ENCODE assay signal across 8 cellular contexts in genomic region chr4:101346312-101346561, GRCh38. TPM values are rescaled to one million over a fixed set of nuclear protein-coding genes. Genes with fewer than 3 reads are reported as not detected.
DNase-seq lines count a peak whose midpoint lies in the region; FAIRE-seq and TF ChIP-seq lines count a peak whose summit lies in the region.

No MANE protein-coding gene starts in this region.

- peaks cover 19% of the 10 kb centered on the region for H3F3A ChIP-seq in GM23248 (ENCODE audit: insufficient read depth)

- no peak for FAIRE-seq in kidney (lab: Jason Lieb, UNC)

- H3K9me2 ChIP-seq in GM23248 (ENCODE audit: insufficient read depth) = no peaks in the 10 kb centered on the region

- H4K20me1 ChIP-seq in GM23248 (ENCODE audit: insufficient read depth) = no peaks in the 10 kb centered on the region

- POLR2A ChIA-PET in RWPE1 (lab: Yijun Ruan, JAX; ENCODE audit: low non-redundant PET) = no interaction called here

- TF ChIP-seq CTCF in RWPE1 (conservative IDR thresholded peaks at IDR 0.05; ENCODE audit: low read depth) (no peak), ascending aorta (IDR thresholded peaks at IDR 0.05) (no peak), kidney (IDR thresholded peaks at IDR 0.05; ENCODE audit: borderline replicate concordance, extremely low read depth, insufficient read depth) (no peak)

- peaks cover 48% of the 10 kb centered on the region for H3K79me2 ChIP-seq in GM23248 (ENCODE audit: insufficient read depth)

- H3K9ac ChIP-seq in GM23248 (peak overlapping the region; percentile 84), kidney (ENCODE audit: low read length in 2 of 2) (no peak overlapping the region), subcutaneous abdominal adipose tissue (ENCODE audit: low read length in 5 of 5) (no peak overlapping the region)

- H3K4me3 ChIP-seq in GM23248 (peak overlapping the region; percentile 96), ascending aorta (peak overlapping the region; percentile 89 to 98), kidney (ENCODE audit: low read length in 2 of 2) (peak overlapping the region; percentile 77 to 90), subcutaneous abdominal adipose tissue (ENCODE audit: low read depth in 1 of 5, low read length in 5 of 5) (peak overlapping the region; percentile 72 to 94 (median 82))

- H3K36me3 ChIP-seq in GM23248 (ENCODE audit: low read depth) (no peaks in the 10 kb centered on the region), ascending aorta (no peaks in the 10 kb centered on the region), kidney (ENCODE audit: control insufficient read depth in 1 of 2, insufficient read depth in 2 of 2, low read length in 2 of 2) (no peaks in the 10 kb centered on the region), subcutaneous abdominal adipose tissue (ENCODE audit: control insufficient read depth in 5 of 5, insufficient read depth in 5 of 5, low read length in 5 of 5) (no peaks in the 10 kb centered on the region)

- H3K4me2 ChIP-seq in GM23248 (ENCODE audit: unreplicated experiment) = peak overlapping the region; percentile 95

- peak overlapping the region; percentile 80 for H2AFZ ChIP-seq in GM23248

- H3K27ac ChIP-seq in GM23248 (peak overlapping the region; percentile 79), RWPE1 (peak overlapping the region; percentile 96), ascending aorta (peak overlapping the region; percentile 91 to 95), kidney (ENCODE audit: low read depth in 2 of 2, low read length in 2 of 2) (peak overlapping the region; percentile 90), subcutaneous abdominal adipose tissue (ENCODE audit: low read depth, low read length) (peak overlapping the region; percentile 94)

- intact Hi-C loops in ascending aorta (cut with DNase I) = loop anchor here (2.0 to 10.0 kb wide), 6 partner anchors 54 to 1849 kb away; partner anchors contain the start of genes CENPE, H2AZ1 and NFKB1
- intact Hi-C loops in kidney (cut with DNase I) = no loop called here

- H3K9me3 ChIP-seq in GM23248 (ENCODE audit: low read depth) (no peaks in the 10 kb centered on the region), ascending aorta (no peaks in the 10 kb centered on the region), kidney (ENCODE audit: control insufficient read depth in 1 of 2, low read length in 2 of 2) (no peaks in the 10 kb centered on the region), subcutaneous abdominal adipose tissue (ENCODE audit: control insufficient read depth in 5 of 5, low read length in 5 of 5) (no peaks in the 10 kb centered on the region)

- H3K27me3 ChIP-seq in GM23248 (replicated peaks; ENCODE audit: insufficient read depth) (no peaks in the 10 kb centered on the region), ascending aorta (no peaks in the 10 kb centered on the region), subcutaneous abdominal adipose tissue (ENCODE audit: control insufficient read depth in 5 of 5, insufficient read depth in 4 of 5, low read length in 5 of 5) (no peaks in the 10 kb centered on the region)

- CTCF ChIA-PET in RWPE1 (lab: Yijun Ruan, JAX) = no interaction called here

- DNase-seq in GM23248 (no peak), RWPE1 (ENCODE audit: low spot score) (no peak), ascending aorta (ENCODE audit: low spot score in 2 of 2) (peak in 1 of 2 donors; percentile 70), kidney (no peak), DMS 273 (lab: John Stamatoyannopoulos, UW; ENCODE audit: unreplicated experiment) (no peak), ACHN (no peak), D341Med (ENCODE audit: low spot score) (no peak)

- in situ Hi-C loops in GM23248 (cut with MboI) = no loop called here
- in situ Hi-C loops in ACHN (cut with HindIII; ENCODE audit: low pct_ligation_motif_present, low pct_unique_long_range_greater_than_20kb, low sequenced_read_pairs) = no loop called here

- 0 to 2% methylated on average over 3 to 12 of the region's 12 CpGs for WGBS in GM23248 (ENCODE audit: low coverage in 1 of 2, low lambda C conversion rate in 2 of 2, missing lambda C conversion rate in 2 of 2), 2 experiments

- peaks cover 20% of the 10 kb centered on the region for H3K4me1 ChIP-seq in GM23248 (ENCODE audit: insufficient read depth)
- peaks cover 0 to 17% of the 10 kb centered on the region in 2 donors for H3K4me1 ChIP-seq in ascending aorta
- H3K4me1 ChIP-seq in kidney (ENCODE audit: control insufficient read depth in 1 of 2, insufficient read depth in 1 of 2, low read depth in 1 of 2, low read length in 2 of 2) = peaks cover 5 to 11% of the 10 kb centered on the region in 2 donors
- H3K4me1 ChIP-seq in subcutaneous abdominal adipose tissue (ENCODE audit: control insufficient read depth in 5 of 5, insufficient read depth in 5 of 5, low read length in 5 of 5) = peaks cover 0 to 42% (median 29%) of the 10 kb centered on the region in 5 donors

RNA-seq across cellular contexts. Expression of gene PPP3CA, which starts 1.1 kb away (rescaled TPM):
- total RNA-seq in GM23248 (2014; rRNA removed; shearing (Covaris generic)) = 42.3 and 57.0 TPM in 2 replicates
- polyA plus RNA-seq in GM23248 (2016; fragmentation: Nextera tagmentation; extraction: Ambion mirVana) (40.9 and 42.8 TPM in 2 replicates), kidney (ENCODE audit: insufficient read depth, low read depth, low replicate concordance) (6.9 TPM)
- total RNA-seq in ascending aorta (64.5 TPM), kidney (31.5 TPM)
